15 cellular contexts compared by ENCODE assay signal in the genomic region with DNA sequence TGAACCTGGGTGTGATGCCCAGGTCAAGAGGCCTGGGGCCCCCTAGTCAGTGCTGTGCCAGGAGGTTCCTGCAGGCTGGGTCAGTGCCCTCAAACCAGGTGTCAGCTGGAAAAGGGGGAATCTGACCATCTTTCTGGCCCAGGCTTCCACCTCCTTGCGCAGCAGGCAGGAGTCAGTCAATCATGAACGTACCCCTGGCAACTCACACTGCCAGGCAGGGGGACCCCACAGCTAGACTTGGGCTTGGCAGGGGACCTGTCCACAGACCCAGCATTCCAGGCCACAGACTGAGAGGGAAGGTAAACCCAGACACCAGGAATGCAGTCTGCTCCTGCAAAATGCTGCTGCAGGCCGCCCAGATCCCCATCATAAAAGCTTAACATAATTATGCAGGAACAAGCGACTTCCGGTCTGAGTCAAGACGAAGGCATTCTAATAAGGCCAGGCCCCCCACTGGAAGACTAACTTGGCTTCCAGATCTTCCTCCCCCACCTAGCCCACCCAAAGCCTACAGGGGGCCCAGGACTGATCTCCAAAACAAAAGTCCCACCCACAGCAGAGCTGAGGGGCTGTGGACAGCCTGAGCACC.
A peak's percentile ranks its signal among the peaks of the same experiment; 100 is the strongest.
DNase-seq lines count a peak whose midpoint lies in the region; ATAC-seq and TF ChIP-seq lines count a peak whose summit lies in the region.
"Had no signal": no experiment of that assay in that cellular context is flagged by ENCODE, and none has a peak within 500 bp of the region (broad histone marks: within the 10 kb centered on the region; RNA-seq: fewer than 3 reads in every experiment).

No MANE protein-coding gene starts in this region.

- H4K20me1 ChIP-seq in IMR-90 (ENCODE audit: insufficient read depth, low read length): no peaks in the 10 kb centered on the region; the same call in 1 of the 2 replicates

- H2BK5ac ChIP-seq in IMR-90 (ENCODE audit: low read depth, low read length, poor library complexity, severe bottlenecking): no peak overlapping the region

- H3K27me3 Mint-ChIP-seq in nephron (ENCODE audit: low read depth): peaks cover 16% of the 10 kb centered on the region
- H3K27me3 Mint-ChIP-seq: activated CD4-positive, alpha-beta T cell treated with anti-CD3 and anti-CD28 coated beads for 36 hours had no signal

- no peak overlapping the region for H2AK9ac ChIP-seq in IMR-90 (replicated peaks; ENCODE audit: low read depth, low read length, poor library complexity)

- H4K5ac ChIP-seq in IMR-90 (ENCODE audit: low read depth, low read length): no peak overlapping the region

- dilution Hi-C loops in IMR-90 (cut with HindIII; ENCODE audit: low sequenced_read_pairs, unreplicated experiment): no loop called here

- H3K23ac ChIP-seq in IMR-90 (ENCODE audit: low read depth, low read length): no peak overlapping the region

- BruUV-seq in IMR-90 (replicated peaks; lab: Mats Ljungman, UMichigan): no TSS peak

- peaks cover 19% of the 10 kb centered on the region for H3K9me3 Mint-ChIP-seq in nephron
- H3K9me3 Mint-ChIP-seq: activated naive CD4-positive, alpha-beta T cell treated with anti-CD3 and anti-CD28 coated beads for 36 hours had no signal

- peak overlapping the region; percentile 5 for H2AFZ ChIP-seq in IMR-90 (replicated peaks; ENCODE audit: low read length, poor library complexity)
- H2AFZ ChIP-seq: hepatocyte had no signal

- WGBS in IMR-90 (ENCODE audit: extremely low coverage in 2 of 2, insufficient read length in 1 of 2), 2 experiments: 59% methylated on average over 4 of the region's 6 CpGs; no CpG with 5 or more reads in 1 of the 2 experiments
- 94% methylated on average over 5 of the region's 6 CpGs; no CpG with 5 or more reads in 1 of the 2 donors for WGBS in body of pancreas, 2 donors

- no peak overlapping the region for H4K91ac ChIP-seq in IMR-90 (ENCODE audit: insufficient read depth, low read depth, low read length)

- peak; percentile 67 for DNase-seq in Daoy (ENCODE audit: low read depth)
- no peak for DNase-seq in IMR-90
- peak; percentile 27 for DNase-seq in astrocyte of the cerebellum (ENCODE audit: low read depth)
- DNase-seq in NCI-H82 (lab: John Stamatoyannopoulos, UW): no peak
- no peak for DNase-seq in NCI-H526 (lab: John Stamatoyannopoulos, UW)
- DNase-seq in body of pancreas: no peak
- DNase-seq: activated CD4-positive, alpha-beta T cell treated with anti-CD3 and anti-CD28 coated beads for 36 hours; activated CD8-positive, alpha-beta memory T cell treated with anti-CD3 and anti-CD28 coated beads, Interleukin-2, amount 50 U/mL, for 48 hours; activated naive CD4-positive, alpha-beta T cell treated with anti-CD3 and anti-CD28 coated beads for 36 hours; left lung; NCI-H187 treated with DMSO at 0.1 percent for 48 hours had no signal

- no peak overlapping the region for H2BK20ac ChIP-seq in IMR-90 (ENCODE audit: low read depth, low read length)

- POLR2A ChIA-PET in IMR-90 (lab: Charles Lee; ENCODE audit: unreplicated experiment): no interaction called here

- no peak overlapping the region for H3K14ac ChIP-seq in IMR-90 (replicated peaks; ENCODE audit: low read depth, low read length)

- H3K9me3 ChIP-seq in IMR-90 (ENCODE audit: control insufficient read depth, insufficient read depth, low read length) (no peaks in the 10 kb centered on the region; the same call in 1 of the 2 replicates), body of pancreas (no peaks in the 10 kb centered on the region)
- H3K9me3 ChIP-seq: left lung had no signal

- no peak overlapping the region for H3K4me2 ChIP-seq in IMR-90 (ENCODE audit: low read depth, low read length)
- H3K4me2 ChIP-seq: hepatocyte had no signal

- H3K36me3 ChIP-seq in IMR-90 (ENCODE audit: control insufficient read depth, insufficient read depth, low read length) (no peaks in the 10 kb centered on the region), body of pancreas (replicated peaks in 1 of 2; ENCODE audit: insufficient read depth in 1 of 2, low read depth in 2 of 2) (no peaks in the 10 kb centered on the region)
- H3K36me3 ChIP-seq: breast epithelium, left lung had no signal

- no peak for ATAC-seq in IMR-90 (ENCODE audit: low read depth)
- ATAC-seq in body of pancreas: no peak
- ATAC-seq in GM18907 (IDR thresholded peaks at IDR 0.05; ENCODE audit: unreplicated experiment): no peak
- ATAC-seq: activated CD4-positive, alpha-beta T cell treated with anti-CD3 and anti-CD28 coated beads for 36 hours; left lung had no signal

- H3K4me3 Mint-ChIP-seq in nephron: no peak overlapping the region
- H3K4me3 Mint-ChIP-seq: activated CD4-positive, alpha-beta T cell treated with anti-CD3 and anti-CD28 coated beads for 36 hours; activated naive CD4-positive, alpha-beta T cell treated with anti-CD3 and anti-CD28 coated beads for 36 hours had no signal

- no peak overlapping the region for H3K4me3 ChIP-seq in IMR-90 (ENCODE audit: insufficient read depth, low read depth, low read length)
- no peak overlapping the region for H3K4me3 ChIP-seq in astrocyte of the cerebellum (ENCODE audit: low read depth, low read length)
- no peak overlapping the region for H3K4me3 ChIP-seq in body of pancreas
- H3K4me3 ChIP-seq: breast epithelium, hepatocyte, left lung had no signal

- CTCF ChIA-PET in IMR-90 (lab: Yijun Ruan, JAX): no interaction called here

- H3K18ac ChIP-seq in IMR-90 (ENCODE audit: low read depth, low read length): no peak overlapping the region

- no peak for TF ChIP-seq CTCF in IMR-90 (conservative IDR thresholded peaks at IDR 0.05; ENCODE audit: low read depth, low read length)
- TF ChIP-seq CTCF in astrocyte of the cerebellum (IDR thresholded peaks at IDR 0.05; ENCODE audit: low read depth, low read length, missing control alignments): no peak
- no peak for TF ChIP-seq CTCF in nephron (IDR thresholded peaks at IDR 0.05; ENCODE audit: unreplicated experiment in 3 of 3)
- no peak for TF ChIP-seq CTCF in body of pancreas (IDR thresholded peaks at IDR 0.05)

- in situ Hi-C loops in IMR-90 (cut with MboI; ENCODE audit: low sequenced_read_pairs): no loop called here
- in situ Hi-C loops in astrocyte of the cerebellum (cut with HindIII; ENCODE audit: low sequenced_read_pairs): no loop called here

- no peak overlapping the region for H2AK5ac ChIP-seq in IMR-90 (ENCODE audit: low read depth, low read length)

- H3K27ac ChIP-seq in IMR-90 (ENCODE audit: insufficient read depth, low read length): no peak overlapping the region
- no peak overlapping the region for H3K27ac ChIP-seq in body of pancreas
- H3K27ac ChIP-seq: breast epithelium, hepatocyte, left lung had no signal

- H3K9me1 ChIP-seq in IMR-90 (ENCODE audit: insufficient read depth, low read length): peaks cover under 1% of the 10 kb centered on the region; the same call in 1 of the 2 replicates

- no peak overlapping the region for H3K9ac ChIP-seq in IMR-90 (ENCODE audit: low read depth, low read length)

- H3K27me3 ChIP-seq in IMR-90 (ENCODE audit: control insufficient read depth, insufficient read depth, low read length): peaks cover 3% of the 10 kb centered on the region; the same call in 1 of the 2 replicates
- no peaks in the 10 kb centered on the region for H3K27me3 ChIP-seq in body of pancreas
- H3K27me3 ChIP-seq: hepatocyte, left lung had no signal

- H2BK15ac ChIP-seq in IMR-90 (ENCODE audit: low read depth, low read length): no peak overlapping the region

- no peaks in the 10 kb centered on the region for H3K36me3 Mint-ChIP-seq in nephron (ENCODE audit: low read depth)

- H3K4me1 ChIP-seq in IMR-90 (ENCODE audit: control insufficient read depth, insufficient read depth, low read length) (no peaks in the 10 kb centered on the region), body of pancreas (no peaks in the 10 kb centered on the region)
- H3K4me1 ChIP-seq: breast epithelium, left lung had no signal

- no peak overlapping the region for H3K56ac ChIP-seq in IMR-90 (ENCODE audit: extremely low read depth, insufficient read depth, low read length)

- no peaks in the 10 kb centered on the region for H3K4me1 Mint-ChIP-seq in nephron

- H3K4ac ChIP-seq in IMR-90 (ENCODE audit: low read depth, low read length): no peak overlapping the region

- no peak for TF ChIP-seq RAD21 in IMR-90 (IDR thresholded peaks at IDR 0.05; ENCODE audit: low read length)

- no peak overlapping the region for H4K8ac ChIP-seq in IMR-90 (ENCODE audit: low read depth in 2 of 2, low read length in 2 of 2)

- intact Hi-C loops in IMR-90 (cut with micrococcal nuclease) (no loop called here), body of pancreas (cut with DNase I) (no loop called here)

- H2BK120ac ChIP-seq in IMR-90 (ENCODE audit: low read depth, low read length): no peak overlapping the region

- TF ChIP-seq POLR2A in IMR-90 (IDR thresholded peaks at IDR 0.05; ENCODE audit: low read depth, low read length): no peak
- TF ChIP-seq POLR2A in body of pancreas (IDR thresholded peaks at IDR 0.05): no peak

- H3K79me1 ChIP-seq in IMR-90 (ENCODE audit: low read depth in 1 of 2, low read length in 2 of 2): no peaks in the 10 kb centered on the region

- peak overlapping the region in 2 of 3 experiments; percentile 60 to 78 for H3K27ac Mint-ChIP-seq in nephron
- H3K27ac Mint-ChIP-seq: activated CD4-positive, alpha-beta T cell treated with anti-CD3 and anti-CD28 coated beads for 36 hours; activated naive CD4-positive, alpha-beta T cell treated with anti-CD3 and anti-CD28 coated beads for 36 hours had no signal

TF ChIP-seq in IMR-90, 13 proteins besides CTCF, POLR2A, EP300 and RAD21 (continues in another document):
- TF ChIP-seq CHD1 (IDR thresholded peaks at IDR 0.05; ENCODE audit: low read depth, low read length) (no peak), SMC3 (IDR thresholded peaks at IDR 0.05; ENCODE audit: low read depth, low read length) (no peak), FOS (IDR thresholded peaks at IDR 0.05; ENCODE audit: low read depth, low read length) (no peak), NFE2L2 (IDR thresholded peaks at IDR 0.05; ENCODE audit: low read depth, low read length) (no peak)
- TF ChIP-seq, protein P1, sequence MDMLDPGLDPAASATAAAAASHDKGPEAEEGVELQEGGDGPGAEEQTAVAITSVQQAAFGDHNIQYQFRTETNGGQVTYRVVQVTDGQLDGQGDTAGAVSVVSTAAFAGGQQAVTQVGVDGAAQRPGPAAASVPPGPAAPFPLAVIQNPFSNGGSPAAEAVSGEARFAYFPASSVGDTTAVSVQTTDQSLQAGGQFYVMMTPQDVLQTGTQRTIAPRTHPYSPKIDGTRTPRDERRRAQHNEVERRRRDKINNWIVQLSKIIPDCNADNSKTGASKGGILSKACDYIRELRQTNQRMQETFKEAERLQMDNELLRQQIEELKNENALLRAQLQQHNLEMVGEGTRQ (IDR thresholded peaks at IDR 0.05; ENCODE audit: low read depth, low read length): no peak
- TF ChIP-seq, protein P2, sequence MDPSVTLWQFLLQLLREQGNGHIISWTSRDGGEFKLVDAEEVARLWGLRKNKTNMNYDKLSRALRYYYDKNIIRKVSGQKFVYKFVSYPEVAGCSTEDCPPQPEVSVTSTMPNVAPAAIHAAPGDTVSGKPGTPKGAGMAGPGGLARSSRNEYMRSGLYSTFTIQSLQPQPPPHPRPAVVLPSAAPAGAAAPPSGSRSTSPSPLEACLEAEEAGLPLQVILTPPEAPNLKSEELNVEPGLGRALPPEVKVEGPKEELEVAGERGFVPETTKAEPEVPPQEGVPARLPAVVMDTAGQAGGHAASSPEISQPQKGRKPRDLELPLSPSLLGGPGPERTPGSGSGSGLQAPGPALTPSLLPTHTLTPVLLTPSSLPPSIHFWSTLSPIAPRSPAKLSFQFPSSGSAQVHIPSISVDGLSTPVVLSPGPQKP (IDR thresholded peaks at IDR 0.05; ENCODE audit: borderline replicate concordance, low read depth, low read length): no peak

Comparison
In these comparisons a context has a peak if more than half of its experiments do, and no peak if none do; other contexts are left out.
1. DNase-seq: peak in Daoy (single experiment) and astrocyte of the cerebellum (single experiment); none in IMR-90 (single experiment), NCI-H82 (single experiment), NCI-H526 (0 of 2) and body of pancreas (0 of 4).